10 cellular contexts compared by ENCODE assay signal in genomic region chr20:24164360-24164759, GRCh38.
A peak's percentile ranks its signal among the peaks of the same experiment; 100 is the strongest.
DNase-seq lines count a peak whose midpoint lies in the region; ATAC-seq and TF ChIP-seq lines count a peak whose summit lies in the region.
"Had no signal": no experiment of that assay in that cellular context is flagged by ENCODE, and none has a peak within 500 bp of the region (broad histone marks: within the 10 kb centered on the region; RNA-seq: fewer than 3 reads in every experiment).

No MANE protein-coding gene starts in this region.

- no peak overlapping the region for H3K4me3 ChIP-seq in DOHH2 (ENCODE audit: low read length)
- H3K4me3 ChIP-seq: coronary artery, SJCRH30 had no signal

- H3K9me3 ChIP-seq in DOHH2 (ENCODE audit: control insufficient read depth, insufficient read depth, low read length), result no peaks in the 10 kb centered on the region
- H3K9me3 ChIP-seq: SJCRH30 had no signal

- DNase-seq in KBM-7 (peak; percentile 24), activated gamma-delta T cell treated with Interleukin-2 at 50 U/mL for 16 hours (peak; percentile 40), lung microvascular endothelial cell (ENCODE audit: low read depth in 2 of 2) (peak; percentile 45 to 57), LoVo (ENCODE audit: low spot score) (no peak)

- ATAC-seq in HG03108 (IDR thresholded peaks at IDR 0.05; ENCODE audit: unreplicated experiment) (no peak), GM21367 (IDR thresholded peaks at IDR 0.05; ENCODE audit: unreplicated experiment) (no peak), GM21737 (IDR thresholded peaks at IDR 0.05; ENCODE audit: unreplicated experiment) (no peak)

- H3K4me2 ChIP-seq in DOHH2 (ENCODE audit: low read length), result no peak overlapping the region

- no peak overlapping the region for H3K27ac ChIP-seq in DOHH2 (ENCODE audit: low read depth, low read length)
- H3K27ac ChIP-seq: coronary artery, SJCRH30 had no signal

- H3F3A ChIP-seq in DOHH2 (ENCODE audit: control insufficient read depth, insufficient read depth), result no peaks in the 10 kb centered on the region

- H3K9me2 ChIP-seq in DOHH2 (replicated peaks; ENCODE audit: control insufficient read depth, low read length), result no peaks in the 10 kb centered on the region

- H3K4me1 ChIP-seq in DOHH2 (ENCODE audit: control insufficient read depth, low read length), result no peaks in the 10 kb centered on the region

- H3K36me3 ChIP-seq in DOHH2 (ENCODE audit: control insufficient read depth, low read length), result no peaks in the 10 kb centered on the region
- H3K36me3 ChIP-seq: SJCRH30 had no signal

- H4K20me1 ChIP-seq in DOHH2 (ENCODE audit: control insufficient read depth, insufficient read depth, low read depth, low read length), result no peaks in the 10 kb centered on the region

- H3K79me2 ChIP-seq in DOHH2 (ENCODE audit: control insufficient read depth, low read length), result no peaks in the 10 kb centered on the region

- in situ Hi-C loops in KBM-7 (cut with MboI; ENCODE audit: low pct_unique_long_range_greater_than_20kb, low sequenced_read_pairs), result no loop called here

- no peaks in the 10 kb centered on the region for H3K27me3 ChIP-seq in DOHH2 (ENCODE audit: control insufficient read depth, low read length)
- H3K27me3 ChIP-seq: SJCRH30 had no signal

- peak; percentile 64 for TF ChIP-seq CTCF in DOHH2 (IDR thresholded peaks at IDR 0.05; ENCODE audit: low read depth, low read length, poor library complexity, severe bottlenecking)
